33 cellular contexts compared by ENCODE assay signal in the genomic region with DNA sequence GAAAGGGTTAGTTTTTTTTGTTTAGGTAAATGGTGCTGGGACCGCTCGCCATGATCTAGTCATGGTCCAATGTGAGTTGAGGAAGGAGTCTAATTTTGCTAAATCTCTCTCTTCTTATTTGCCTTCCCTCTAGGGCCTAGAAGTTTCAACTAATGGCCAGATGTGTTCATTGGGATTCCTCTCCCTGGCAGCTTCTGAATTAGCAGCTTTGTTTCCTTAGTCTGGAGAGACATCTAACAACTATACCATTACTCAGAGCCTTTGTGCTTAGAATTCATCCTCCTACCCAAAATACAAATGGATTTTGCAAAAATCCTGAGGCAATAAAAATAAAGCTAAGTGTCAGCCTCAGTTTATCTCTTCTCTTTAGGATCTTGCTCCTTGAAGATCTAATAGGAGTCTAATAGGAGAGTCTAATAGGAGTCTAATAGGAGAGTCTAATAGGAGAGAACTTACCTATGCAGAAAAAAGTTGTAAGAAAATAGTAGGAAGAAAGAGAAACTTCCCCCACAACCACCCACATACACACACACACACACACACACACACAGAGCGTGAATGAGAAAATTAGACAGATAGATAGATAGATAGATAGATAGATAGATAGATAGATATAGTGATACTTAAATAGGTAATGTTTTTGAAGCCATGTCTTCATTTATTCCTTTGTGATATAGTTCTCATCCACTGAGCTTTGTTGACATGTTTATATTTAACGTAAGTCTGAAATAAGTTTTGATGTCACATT.
"Had no signal": no experiment of that assay in that cellular context is flagged by ENCODE, and none has a peak within 500 bp of the region (broad histone marks: within the 10 kb centered on the region; RNA-seq: fewer than 3 reads in every experiment).

No MANE protein-coding gene starts in this region.

- H3K36me3 ChIP-seq: ascending aorta, cardiac muscle cell, SJCRH30, WERI-Rb-1 had no signal

- H3K9me3 ChIP-seq: ascending aorta, SJCRH30 had no signal

- H3K4me1 ChIP-seq: ascending aorta, SJCRH30 had no signal

- ATAC-seq: activated CD8-positive, alpha-beta memory T cell treated with anti-CD3 and anti-CD28 coated beads, Interleukin-2, amount 10 ng/mL, durations not matched to agents 7 days and 5 days; Panc1 had no signal

- DNase-seq: activated CD4-positive, alpha-beta memory T cell treated with anti-CD3 and anti-CD28 coated beads, Interleukin-2, amount 10 ng/mL, durations not matched to agents 7 days and 5 days; activated CD4-positive, alpha-beta T cell treated with anti-CD3 and anti-CD28 coated beads for 1 hour; activated CD4-positive, alpha-beta T cell treated with anti-CD3 and anti-CD28 coated beads for 48 hours; activated CD4-positive, CD25-positive, alpha-beta regulatory T cell; activated CD8-positive, alpha-beta memory T cell treated with anti-CD3 and anti-CD28 coated beads for 24 hours; activated CD8-positive, alpha-beta memory T cell treated with anti-CD3 and anti-CD28 coated beads, Interleukin-2, amount 10 ng/mL, durations not matched to agents 7 days and 5 days; activated CD8-positive, alpha-beta memory T cell treated with anti-CD3 and anti-CD28 coated beads, Interleukin-2, amount 50 U/mL, for 48 hours; activated effector memory CD4-positive, alpha-beta T cell treated with Interleukin-2 at 50 U/mL for 16 hours; activated naive CD4-positive, alpha-beta T cell; activated naive CD4-positive, alpha-beta T cell treated with anti-CD3 and anti-CD28 coated beads, Interleukin-2, amount 50 U/mL, for 16 hours; activated naive CD8-positive, alpha-beta T cell treated with anti-CD3 and anti-CD28 coated beads for 36 hours; activated T-cell treated with anti-CD3 and anti-CD28 coated beads, Interleukin-2, amount 50 U/mL, for 48 hours; amniotic stem cell; Kasumi-1; KG1; MM.1S; MV-4-11; NCI-H1092; NCI-H1436 treated with DMSO at 0.1 percent for 48 hours; NCI-H1694 treated with DMSO at 0.1 percent for 48 hours; NCI-H2029; NCI-H510A; NCI-H526; NCI-H748 treated with DMSO at 0.1 percent for 48 hours; NK-92 treated with Interleukin-12 subunit alpha and Interleukin-12 subunit beta, amount 100 ng/mL, for 24 hours; OCI-M1; SHP77; SJCRH30; WERI-Rb-1 had no signal

- H3K27me3 ChIP-seq: ascending aorta, cardiac muscle cell, SJCRH30 had no signal

- H3K27ac ChIP-seq: ascending aorta, cardiac muscle cell, SJCRH30, SK-N-MC, WERI-Rb-1 had no signal

- H3K4me3 ChIP-seq: ascending aorta, cardiac muscle cell, SJCRH30, SK-N-MC had no signal
